ENCODE assay signal across 9 cellular contexts in genomic region chr6:32116674-32117073, GRCh38. TPM values are rescaled to one million over a fixed set of nuclear protein-coding genes. Genes with fewer than 3 reads are reported as not detected.
A peak's percentile ranks its signal among the peaks of the same experiment; 100 is the strongest.
DNase-seq lines count a peak whose midpoint lies in the region; ATAC-seq and TF ChIP-seq lines count a peak whose summit lies in the region.
"Had no signal": no experiment of that assay in that cellular context is flagged by ENCODE, and none has a peak within 500 bp of the region (broad histone marks: within the 10 kb centered on the region; RNA-seq: fewer than 3 reads in every experiment).

No MANE protein-coding gene starts in this region.

- H3K9me3 Mint-ChIP-seq in Caco-2 (ENCODE audit: unreplicated experiment) = no peaks in the 10 kb centered on the region
- H3K9me3 Mint-ChIP-seq: activated naive CD8-positive, alpha-beta T cell treated with anti-CD3 and anti-CD28 coated beads for 36 hours had no signal

- WGBS in adrenal gland, 4 donors = 90 to 96% (median 92%) methylated on average over 7 of the region's 7 CpGs

- no peak overlapping the region for H3K4me3 ChIP-seq in Caco-2 (ENCODE audit: low read depth, low read length)
- no peak overlapping the region for H3K4me3 ChIP-seq in HCT116 (replicated peaks in 1 of 2; ENCODE audit: low read depth in 1 of 2, low read length in 2 of 2)
- H3K4me3 ChIP-seq in adrenal gland = no peak overlapping the region

- BruUV-seq in Caco-2 (replicated peaks; lab: Mats Ljungman, UMichigan) (no TSS peak), HCT116 (replicated peaks; lab: Mats Ljungman, UMichigan) (no TSS peak)

- TF ChIP-seq POLR2A in HCT116 (IDR thresholded peaks at IDR 0.05; ENCODE audit: borderline replicate concordance, extremely low read depth, insufficient read depth, insufficient read length) (no peak), adrenal gland (IDR thresholded peaks at IDR 0.05) (no peak)

- H3K27me3 ChIP-seq in Caco-2 (replicated peaks; ENCODE audit: control insufficient read depth, insufficient read depth, low read length) (no peaks in the 10 kb centered on the region), HCT116 (ENCODE audit: insufficient read depth, low read length) (no peaks in the 10 kb centered on the region), adrenal gland (no peaks in the 10 kb centered on the region)

- peaks cover 16% of the 10 kb centered on the region for H3K4me1 Mint-ChIP-seq in Caco-2 (ENCODE audit: low read depth, unreplicated experiment)

- H3K9me2 ChIP-seq in HCT116 (ENCODE audit: insufficient read depth) = no peaks in the 10 kb centered on the region

- peak in 1 of 2 experiments; percentile 57 for DNase-seq in Caco-2
- no peak for DNase-seq in HCT116 (ENCODE audit: low read depth, low spot score)
- DNase-seq in adrenal gland = peak in 1 of 7 donors; percentile 45
- peak; percentile 22 for DNase-seq in myocyte (ENCODE audit: low read depth)
- DNase-seq in caudate nucleus (lab: John Stamatoyannopoulos, UW) = no peak
- DNase-seq in T-helper 2 cell = no peak
- no peak for DNase-seq in anterior cingulate cortex (lab: John Stamatoyannopoulos, UW)
- DNase-seq: activated naive CD8-positive, alpha-beta T cell treated with anti-CD3 and anti-CD28 coated beads for 36 hours had no signal

- H3K9me3 ChIP-seq in Caco-2 = no peaks in the 10 kb centered on the region
- H3K9me3 ChIP-seq in HCT116 (ENCODE audit: control insufficient read depth in 1 of 2, insufficient read depth in 1 of 2, low read depth in 1 of 2, low read length in 2 of 2) = no peaks in the 10 kb centered on the region
- H3K9me3 ChIP-seq in adrenal gland (replicated peaks in 1 of 3) = no peaks in the 10 kb centered on the region

- H3K4me2 ChIP-seq in HCT116 (ENCODE audit: low read length) = no peak overlapping the region

- peak; percentile 54; the same call in 1 of the 2 replicates for ATAC-seq in HCT116
- ATAC-seq in HG02885 (IDR thresholded peaks at IDR 0.05; ENCODE audit: poor library complexity, unreplicated experiment) = no peak

- H4K20me1 ChIP-seq in HCT116 (ENCODE audit: insufficient read depth) = no peaks in the 10 kb centered on the region

- POLR2A ChIA-PET in Caco-2 (lab: Charles Lee) (interaction anchor here (1.3 kb wide), 1 partner anchor 12 kb away, joined by 5 read pairs; the partner anchor contains the start of gene ATF6B), HCT116 (lab: Charles Lee) (no interaction called here)

- no peak overlapping the region for H3K4me3 Mint-ChIP-seq in Caco-2 (ENCODE audit: unreplicated experiment)
- H3K4me3 Mint-ChIP-seq: activated naive CD8-positive, alpha-beta T cell treated with anti-CD3 and anti-CD28 coated beads for 36 hours had no signal

- TF ChIP-seq RAD21 in HCT116 (IDR thresholded peaks at IDR 0.05; ENCODE audit: low read depth) = peak; percentile 27; the same call in 1 of the 2 replicates

- H2AFZ ChIP-seq in HCT116 (ENCODE audit: low read depth, low read length, poor library complexity, severe bottlenecking) = no peak overlapping the region

- no peaks in the 10 kb centered on the region for H3K27me3 Mint-ChIP-seq in Caco-2 (ENCODE audit: insufficient read depth, unreplicated experiment)
- H3K27me3 Mint-ChIP-seq: activated naive CD8-positive, alpha-beta T cell treated with anti-CD3 and anti-CD28 coated beads for 36 hours had no signal

- intact Hi-C loops in Caco-2 (cut with micrococcal nuclease; ENCODE audit: unreplicated experiment) = loop anchor here (1.0 to 5.0 kb wide), 2 partner anchors 55 to 214 kb away; partner anchors contain the start of gene ZBTB12
- intact Hi-C loops in HCT116 (cut with micrococcal nuclease) = loop anchor here (5.0 kb wide), 2 partner anchors 126 to 586 kb away; no protein-coding TSS in a partner anchor
- intact Hi-C loops in adrenal gland (cut with DNase I) = loop anchor here (5.0 to 10.0 kb wide), 3 partner anchors 41 to 62 kb away; partner anchors contain the start of gene EGFL8 (in 1 of the 2)

- CTCF ChIA-PET in Caco-2 (lab: Charles Lee) = interaction anchor here (1.0 to 2.7 kb wide), 8 partner anchors 8 to 79 kb away, joined by 3 to 15 read pairs (median 4); partner anchors contain the start of gene ATF6B
- CTCF ChIA-PET in HCT116 (lab: Charles Lee) = interaction anchor here (0.5 to 3.4 kb wide), 3 partner anchors 29 to 79 kb away, joined by 3 to 18 read pairs (median 3); no protein-coding TSS in a partner anchor

- H3K9ac ChIP-seq in HCT116 (ENCODE audit: low read length) = no peak overlapping the region

- peak; percentile 54 to 58 for TF ChIP-seq CTCF in Caco-2 (IDR thresholded peaks at IDR 0.05; ENCODE audit: insufficient read depth in 1 of 2, low read depth in 1 of 2, low read length in 1 of 2, severe bottlenecking in 1 of 2, unreplicated experiment in 1 of 2)
- TF ChIP-seq CTCF in HCT116 (IDR thresholded peaks at IDR 0.05 in 2 of 3, conservative IDR thresholded peaks at IDR 0.05 in 1 of 3; ENCODE audit: borderline replicate concordance in 1 of 3, insufficient read depth in 1 of 3, low read depth in 2 of 3, low read length in 2 of 3) = peak; percentile 12 to 60 (median 48); a peak in 4 of 6 replicates
- peak in 5 of 6 experiments; percentile 10 to 34 (median 25) for TF ChIP-seq CTCF in adrenal gland (IDR thresholded peaks at IDR 0.05)

- no peak overlapping the region for H3K27ac Mint-ChIP-seq in Caco-2 (ENCODE audit: unreplicated experiment)
- H3K27ac Mint-ChIP-seq: activated naive CD8-positive, alpha-beta T cell treated with anti-CD3 and anti-CD28 coated beads for 36 hours had no signal

- RAD21 ChIA-PET in HCT116 (lab: Charles Lee; ENCODE audit: low non-redundant PET in 1 of 2, low total read pairs in 2 of 2, uncharacterized antibody in 2 of 2, unreplicated experiment in 2 of 2) = no interaction called here

- H3K27ac ChIP-seq in HCT116 (ENCODE audit: low read depth, low read length) (no peak overlapping the region), adrenal gland (peak overlapping the region in 1 of 5 donors; percentile 15), caudate nucleus (ENCODE audit: low read depth, low read length) (no peak overlapping the region)

- no peaks in the 10 kb centered on the region for H3K79me2 ChIP-seq in HCT116 (ENCODE audit: insufficient read depth, low read length)

- H3K4me1 ChIP-seq in Caco-2 = peaks cover 4% of the 10 kb centered on the region
- peaks cover 0 to 28% of the 10 kb centered on the region in 2 experiments; a peak in 2 of 4 replicates for H3K4me1 ChIP-seq in HCT116 (ENCODE audit: control insufficient read depth in 1 of 2, insufficient read depth in 2 of 2, low read length in 2 of 2)
- peaks cover 10 to 37% of the 10 kb centered on the region in 2 donors for H3K4me1 ChIP-seq in adrenal gland (replicated peaks in 1 of 2)

- peaks cover 34% of the 10 kb centered on the region for H3K36me3 Mint-ChIP-seq in Caco-2 (ENCODE audit: insufficient read depth, unreplicated experiment)

- H3K36me3 ChIP-seq in Caco-2 (ENCODE audit: control insufficient read depth, insufficient read depth, low read length) = peaks cover 5% of the 10 kb centered on the region
- H3K36me3 ChIP-seq in HCT116 (ENCODE audit: control insufficient read depth in 1 of 2, insufficient read depth in 2 of 2, low read length in 2 of 2) = peaks cover 16 to 21% of the 10 kb centered on the region in 2 experiments; a peak in 3 of 4 replicates
- peaks cover 0 to 65% of the 10 kb centered on the region in 2 donors for H3K36me3 ChIP-seq in adrenal gland (replicated peaks in 1 of 2)

TF ChIP-seq in HCT116, 20 proteins besides CTCF, POLR2A, EP300 and RAD21 (continues in another document):
- TF ChIP-seq EGR1 (IDR thresholded peaks at IDR 0.05; ENCODE audit: low read depth) (no peak), EZH2phosphoT487 (IDR thresholded peaks at IDR 0.05; ENCODE audit: borderline replicate concordance) (no peak), ZNF274 (IDR thresholded peaks at IDR 0.05; ENCODE audit: low read depth, low read length) (no peak), CEBPB (IDR thresholded peaks at IDR 0.05; ENCODE audit: low read depth) (no peak), YY1 (IDR thresholded peaks at IDR 0.05; ENCODE audit: extremely low read depth, insufficient replicate concordance, low read depth, low read length) (no peak), ATF3 (IDR thresholded peaks at IDR 0.05) (no peak), ZFX (IDR thresholded peaks at IDR 0.05) (no peak), POLR2AphosphoS5 (IDR thresholded peaks at IDR 0.05; ENCODE audit: low read depth, low read length) (no peak), FOSL1 (IDR thresholded peaks at IDR 0.05; ENCODE audit: low read depth) (no peak), EZH2 (IDR thresholded peaks at IDR 0.05) (no peak), CBX3 (IDR thresholded peaks at IDR 0.05; ENCODE audit: low read depth) (no peak)

RNA-seq across cellular contexts. Expression of gene TNXB, which starts 7.5 kb away (rescaled TPM):
- total RNA-seq in Caco-2 (2022) = 2.7 and 3.9 TPM in 2 replicates
- 8.5 TPM for total RNA-seq in HCT116 (2021; ENCODE audit: unreplicated experiment)
- polyA plus RNA-seq in HCT116 (2012) = 4.7 and 7.1 TPM in 2 replicates
- 100 to 1,000 TPM; 105 to 403 (median 213) TPM for total RNA-seq in adrenal gland
- 100 to 1,000 TPM in 2 of 3 donors, 10 to 100 TPM in 1; 19.6 to 506 (median 248) TPM for polyA plus RNA-seq in adrenal gland
- 0.16 and 0.36 TPM in 2 replicates for total RNA-seq in myocyte
- 0.39 TPM for polyA plus RNA-seq in myocyte (2012)

RNA-seq across cellular contexts. Expression of gene ATF6B, which starts 11.4 kb away (rescaled TPM):
- total RNA-seq in Caco-2 (2022) (61.5 and 64.9 TPM in 2 replicates), HCT116 (2021; ENCODE audit: unreplicated experiment) (63.9 TPM), adrenal gland (100 to 1,000 TPM in 2 of 8 donors, 10 to 100 TPM in 6; 22.3 to 109 (median 40.8) TPM), myocyte (26.4 and 34.7 TPM in 2 replicates)
- 55.7 and 75.2 TPM in 2 replicates for polyA plus RNA-seq in HCT116 (2012)
- 100 to 1,000 TPM in 1 of 3 donors, 10 to 100 TPM in 2; 42.3 to 136 (median 67.3) TPM for polyA plus RNA-seq in adrenal gland
- polyA plus RNA-seq in myocyte (2012) = 81.3 TPM

RNA-seq across cellular contexts. Expression of gene FKBPL, which starts 13.4 kb away (rescaled TPM):
- total RNA-seq in Caco-2 (2022) (8.9 and 9.1 TPM in 2 replicates), HCT116 (2021; ENCODE audit: unreplicated experiment) (11.2 TPM), adrenal gland (1 to 10 TPM; 1.6 to 8.0 (median 5.8) TPM), myocyte (4.7 and 6.8 TPM in 2 replicates)
- polyA plus RNA-seq in HCT116 (2012) = 8.8 and 12.2 TPM in 2 replicates
- polyA plus RNA-seq in adrenal gland = 1 to 10 TPM; 4.9 to 6.1 (median 6.0) TPM
- polyA plus RNA-seq in myocyte (2012) = 6.8 TPM

RNA-seq across cellular contexts. Expression of gene PRRT1, which starts 35.1 kb away (rescaled TPM):
- 2.0 and 3.6 TPM in 2 replicates for total RNA-seq in Caco-2 (2022)
- 6.1 TPM for total RNA-seq in HCT116 (2021; ENCODE audit: unreplicated experiment)
- polyA plus RNA-seq in HCT116 (2012) = 4.0 and 4.8 TPM in 2 replicates
- 1 to 10 TPM in 6 of 8 donors, under 1 TPM in 1, not detected in 1; 0.66 to 4.8 (median 2.0) TPM for total RNA-seq in adrenal gland
- 10 to 100 TPM in 2 of 3 donors, 1 to 10 TPM in 1; 1.6 to 26.0 (median 14.7) TPM for polyA plus RNA-seq in adrenal gland
- total RNA-seq in myocyte = not detected in 2 replicates
- 1.1 TPM for polyA plus RNA-seq in myocyte (2012)

RNA-seq across cellular contexts. Expression of gene PPT2, which starts 37.3 kb away (rescaled TPM):
- total RNA-seq in Caco-2 (2022) (80.8 and 92.5 TPM in 2 replicates), HCT116 (2021; ENCODE audit: unreplicated experiment) (21.0 TPM), adrenal gland (10 to 100 TPM; 10.4 to 33.6 (median 27.0) TPM), myocyte (20.4 and 33.4 TPM in 2 replicates)
- 12.8 and 16.4 TPM in 2 replicates for polyA plus RNA-seq in HCT116 (2012)
- polyA plus RNA-seq in adrenal gland = 10 to 100 TPM; 15.8 to 19.9 (median 16.5) TPM
- polyA plus RNA-seq in myocyte (2012) = 24.5 TPM

Comparison
In these comparisons a context has a peak if more than half of its experiments do, and no peak if none do; other contexts are left out.
1. RNA of gene TNXB, which starts 7.5 kb away (total RNA-seq): 105 to 403 TPM in adrenal gland; 8.5 TPM in HCT116 (single experiment), 2.7 to 3.9 TPM in Caco-2 and 0.16 to 0.36 TPM in myocyte; every median in the first group is over 10 times any median in the second.
2. Peak in every context shown above with its lines, with median percentiles within 50 percentile points of each other: CTCF ChIP-seq.